In the genomic region with DNA sequence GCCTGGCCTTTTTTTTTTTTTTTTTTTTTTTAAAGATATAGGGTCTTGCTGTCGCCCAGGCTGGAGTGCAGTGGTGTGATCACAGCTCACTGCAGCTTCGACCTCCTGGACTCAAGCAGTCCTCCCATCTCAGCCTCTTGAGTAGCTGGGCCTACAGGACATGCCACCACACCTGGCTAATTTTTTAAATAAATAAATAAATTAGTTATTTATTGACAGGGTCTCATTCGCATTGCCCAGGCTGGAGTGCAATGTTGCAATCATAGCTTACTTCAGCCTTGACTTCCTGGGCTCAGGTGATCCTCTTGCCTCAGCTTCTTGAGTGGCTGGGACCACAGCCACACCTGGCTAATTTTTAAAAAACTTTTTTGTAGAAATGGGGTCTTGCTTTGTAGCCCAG, we compare ENCODE assay signal across 1 cellular context.
A peak's percentile ranks its signal among the peaks of the same experiment; 100 is the strongest.
TF ChIP-seq lines count a peak whose summit lies in the region.

No MANE protein-coding gene starts in this region.

TF ChIP-seq in HepG2, 621 proteins besides CTCF, POLR2A, EP300 and RAD21 (continued from another document):
- TF ChIP-seq, protein P1, sequence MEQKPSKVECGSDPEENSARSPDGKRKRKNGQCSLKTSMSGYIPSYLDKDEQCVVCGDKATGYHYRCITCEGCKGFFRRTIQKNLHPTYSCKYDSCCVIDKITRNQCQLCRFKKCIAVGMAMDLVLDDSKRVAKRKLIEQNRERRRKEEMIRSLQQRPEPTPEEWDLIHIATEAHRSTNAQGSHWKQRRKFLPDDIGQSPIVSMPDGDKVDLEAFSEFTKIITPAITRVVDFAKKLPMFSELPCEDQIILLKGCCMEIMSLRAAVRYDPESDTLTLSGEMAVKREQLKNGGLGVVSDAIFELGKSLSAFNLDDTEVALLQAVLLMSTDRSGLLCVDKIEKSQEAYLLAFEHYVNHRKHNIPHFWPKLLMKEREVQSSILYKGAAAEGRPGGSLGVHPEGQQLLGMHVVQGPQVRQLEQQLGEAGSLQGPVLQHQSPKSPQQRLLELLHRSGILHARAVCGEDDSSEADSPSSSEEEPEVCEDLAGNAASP (CRISPR knock-in tag; IDR thresholded peaks at IDR 0.05; ENCODE audit: borderline replicate concordance): peak; percentile 43; the same call in 1 of the 2 replicates
- no peak for TF ChIP-seq SALL1 (CRISPR knock-in tag; IDR thresholded peaks at IDR 0.05)
- TF ChIP-seq, protein P2, sequence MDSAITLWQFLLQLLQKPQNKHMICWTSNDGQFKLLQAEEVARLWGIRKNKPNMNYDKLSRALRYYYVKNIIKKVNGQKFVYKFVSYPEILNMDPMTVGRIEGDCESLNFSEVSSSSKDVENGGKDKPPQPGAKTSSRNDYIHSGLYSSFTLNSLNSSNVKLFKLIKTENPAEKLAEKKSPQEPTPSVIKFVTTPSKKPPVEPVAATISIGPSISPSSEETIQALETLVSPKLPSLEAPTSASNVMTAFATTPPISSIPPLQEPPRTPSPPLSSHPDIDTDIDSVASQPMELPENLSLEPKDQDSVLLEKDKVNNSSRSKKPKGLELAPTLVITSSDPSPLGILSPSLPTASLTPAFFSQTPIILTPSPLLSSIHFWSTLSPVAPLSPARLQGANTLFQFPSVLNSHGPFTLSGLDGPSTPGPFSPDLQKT (CRISPR knock-in tag; IDR thresholded peaks at IDR 0.05; ENCODE audit: borderline replicate concordance): no peak
- TF ChIP-seq, protein P3, sequence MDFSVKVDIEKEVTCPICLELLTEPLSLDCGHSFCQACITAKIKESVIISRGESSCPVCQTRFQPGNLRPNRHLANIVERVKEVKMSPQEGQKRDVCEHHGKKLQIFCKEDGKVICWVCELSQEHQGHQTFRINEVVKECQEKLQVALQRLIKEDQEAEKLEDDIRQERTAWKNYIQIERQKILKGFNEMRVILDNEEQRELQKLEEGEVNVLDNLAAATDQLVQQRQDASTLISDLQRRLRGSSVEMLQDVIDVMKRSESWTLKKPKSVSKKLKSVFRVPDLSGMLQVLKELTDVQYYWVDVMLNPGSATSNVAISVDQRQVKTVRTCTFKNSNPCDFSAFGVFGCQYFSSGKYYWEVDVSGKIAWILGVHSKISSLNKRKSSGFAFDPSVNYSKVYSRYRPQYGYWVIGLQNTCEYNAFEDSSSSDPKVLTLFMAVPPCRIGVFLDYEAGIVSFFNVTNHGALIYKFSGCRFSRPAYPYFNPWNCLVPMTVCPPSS (IDR thresholded peaks at IDR 0.05): no peak
- TF ChIP-seq FOSL2 (CRISPR knock-in tag; IDR thresholded peaks at IDR 0.05): 0 out of 2 replicates have a peak, but pooled peaks have one; percentile 28
- TF ChIP-seq NR1H2 (CRISPR knock-in tag; IDR thresholded peaks at IDR 0.05; ENCODE audit: borderline replicate concordance, low read depth): no peak
- TF ChIP-seq ZNF607 (CRISPR knock-in tag; IDR thresholded peaks at IDR 0.05; ENCODE audit: borderline replicate concordance): no peak
- no peak for TF ChIP-seq ZKSCAN8 (CRISPR knock-in tag; IDR thresholded peaks at IDR 0.05; ENCODE audit: borderline replicate concordance)
- TF ChIP-seq, protein P4, sequence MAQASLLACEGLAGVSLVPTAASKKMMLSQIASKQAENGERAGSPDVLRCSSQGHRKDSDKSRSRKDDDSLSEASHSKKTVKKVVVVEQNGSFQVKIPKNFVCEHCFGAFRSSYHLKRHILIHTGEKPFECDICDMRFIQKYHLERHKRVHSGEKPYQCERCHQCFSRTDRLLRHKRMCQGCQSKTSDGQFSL (CRISPR knock-in tag; IDR thresholded peaks at IDR 0.05): no peak
- TF ChIP-seq ZBTB38 (CRISPR knock-in tag; IDR thresholded peaks at IDR 0.05): no peak
- TF ChIP-seq GABPA (IDR thresholded peaks at IDR 0.05; ENCODE audit: low read depth, low read length): no peak
- TF ChIP-seq GABPA (CRISPR knock-in tag; IDR thresholded peaks at IDR 0.05; ENCODE audit: low read depth): no peak
- no peak for TF ChIP-seq BHLHE40 (IDR thresholded peaks at IDR 0.05; ENCODE audit: low read length)
- TF ChIP-seq, protein P5, sequence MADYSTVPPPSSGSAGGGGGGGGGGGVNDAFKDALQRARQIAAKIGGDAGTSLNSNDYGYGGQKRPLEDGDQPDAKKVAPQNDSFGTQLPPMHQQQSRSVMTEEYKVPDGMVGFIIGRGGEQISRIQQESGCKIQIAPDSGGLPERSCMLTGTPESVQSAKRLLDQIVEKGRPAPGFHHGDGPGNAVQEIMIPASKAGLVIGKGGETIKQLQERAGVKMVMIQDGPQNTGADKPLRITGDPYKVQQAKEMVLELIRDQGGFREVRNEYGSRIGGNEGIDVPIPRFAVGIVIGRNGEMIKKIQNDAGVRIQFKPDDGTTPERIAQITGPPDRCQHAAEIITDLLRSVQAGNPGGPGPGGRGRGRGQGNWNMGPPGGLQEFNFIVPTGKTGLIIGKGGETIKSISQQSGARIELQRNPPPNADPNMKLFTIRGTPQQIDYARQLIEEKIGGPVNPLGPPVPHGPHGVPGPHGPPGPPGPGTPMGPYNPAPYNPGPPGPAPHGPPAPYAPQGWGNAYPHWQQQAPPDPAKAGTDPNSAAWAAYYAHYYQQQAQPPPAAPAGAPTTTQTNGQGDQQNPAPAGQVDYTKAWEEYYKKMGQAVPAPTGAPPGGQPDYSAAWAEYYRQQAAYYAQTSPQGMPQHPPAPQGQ (CRISPR knock-in tag; IDR thresholded peaks at IDR 0.05; ENCODE audit: borderline replicate concordance): no peak
- no peak for TF ChIP-seq GTF2F1 (IDR thresholded peaks at IDR 0.05; ENCODE audit: low read length)
- TF ChIP-seq FOXP1 (IDR thresholded peaks at IDR 0.05): no peak
- TF ChIP-seq FOXP1 (CRISPR knock-in tag; IDR thresholded peaks at IDR 0.05): peak; percentile 43; the same call in 1 of the 2 replicates
- no peak for TF ChIP-seq ZFP36 (IDR thresholded peaks at IDR 0.05; ENCODE audit: borderline replicate concordance, low read depth, low read length, partially characterized antibody)
- no peak for TF ChIP-seq ZSCAN25 (CRISPR knock-in tag; IDR thresholded peaks at IDR 0.05)
- no peak for TF ChIP-seq ZC3H13 (CRISPR knock-in tag; IDR thresholded peaks at IDR 0.05)
- TF ChIP-seq, protein P6, sequence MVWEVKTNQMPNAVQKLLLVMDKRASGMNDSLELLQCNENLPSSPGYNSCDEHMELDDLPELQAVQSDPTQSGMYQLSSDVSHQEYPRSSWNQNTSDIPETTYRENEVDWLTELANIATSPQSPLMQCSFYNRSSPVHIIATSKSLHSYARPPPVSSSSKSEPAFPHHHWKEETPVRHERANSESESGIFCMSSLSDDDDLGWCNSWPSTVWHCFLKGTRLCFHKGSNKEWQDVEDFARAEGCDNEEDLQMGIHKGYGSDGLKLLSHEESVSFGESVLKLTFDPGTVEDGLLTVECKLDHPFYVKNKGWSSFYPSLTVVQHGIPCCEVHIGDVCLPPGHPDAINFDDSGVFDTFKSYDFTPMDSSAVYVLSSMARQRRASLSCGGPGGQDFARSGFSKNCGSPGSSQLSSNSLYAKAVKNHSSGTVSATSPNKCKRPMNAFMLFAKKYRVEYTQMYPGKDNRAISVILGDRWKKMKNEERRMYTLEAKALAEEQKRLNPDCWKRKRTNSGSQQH (CRISPR knock-in tag; IDR thresholded peaks at IDR 0.05; ENCODE audit: low read depth): no peak
- no peak for TF ChIP-seq ELF4 (CRISPR knock-in tag; IDR thresholded peaks at IDR 0.05; ENCODE audit: borderline replicate concordance)
- TF ChIP-seq ZNF354B (CRISPR knock-in tag; IDR thresholded peaks at IDR 0.05): no peak
- no peak for TF ChIP-seq TBL1XR1 (IDR thresholded peaks at IDR 0.05; ENCODE audit: borderline replicate concordance, low read length, partially characterized antibody)
- TF ChIP-seq IKZF1 (IDR thresholded peaks at IDR 0.05): no peak
- no peak for TF ChIP-seq MTA1 (CRISPR knock-in tag; IDR thresholded peaks at IDR 0.05; ENCODE audit: borderline replicate concordance)
- TF ChIP-seq REXO4 (CRISPR knock-in tag; IDR thresholded peaks at IDR 0.05; ENCODE audit: borderline replicate concordance): no peak
